Comparison of ENCODE assay signal across 1 cellular context in the genomic region with DNA sequence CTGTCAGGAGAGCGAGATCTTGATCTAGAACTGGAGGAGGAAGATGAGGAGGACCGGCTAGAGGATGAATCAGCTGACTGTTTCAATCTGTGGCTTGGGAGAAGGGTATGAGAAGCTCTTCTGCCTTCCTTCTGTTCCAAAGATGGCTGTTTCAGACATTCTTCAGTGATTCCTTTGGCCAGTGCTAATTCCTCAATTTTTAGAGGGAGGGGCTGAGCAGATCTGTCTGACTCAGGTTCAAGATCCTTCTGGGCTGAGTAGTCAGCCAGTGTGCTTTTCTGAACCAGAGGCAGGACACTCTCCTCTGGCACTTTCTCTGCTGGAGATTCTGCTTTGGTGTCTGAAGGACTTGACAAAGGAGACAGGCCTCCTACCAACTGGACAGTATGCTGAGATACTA.
TF ChIP-seq lines count a peak whose summit lies in the region.

No MANE protein-coding gene starts in this region.

TF ChIP-seq in endothelial cell of umbilical vein, 7 proteins besides CTCF, POLR2A, EP300 and RAD21:
- TF ChIP-seq, protein P1, sequence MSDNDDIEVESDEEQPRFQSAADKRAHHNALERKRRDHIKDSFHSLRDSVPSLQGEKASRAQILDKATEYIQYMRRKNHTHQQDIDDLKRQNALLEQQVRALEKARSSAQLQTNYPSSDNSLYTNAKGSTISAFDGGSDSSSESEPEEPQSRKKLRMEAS (IDR thresholded peaks at IDR 0.05; ENCODE audit: insufficient read depth, insufficient read length) = no peak
- TF ChIP-seq JUN (IDR thresholded peaks at IDR 0.05; ENCODE audit: borderline replicate concordance, insufficient read depth, insufficient read length, low read depth) (no peak), GATA2 (IDR thresholded peaks at IDR 0.05; ENCODE audit: insufficient read depth, insufficient read length, low read depth, low read length) (no peak), MYC (IDR thresholded peaks at IDR 0.05; ENCODE audit: low read depth, low read length) (no peak), FOS (IDR thresholded peaks at IDR 0.05; ENCODE audit: borderline replicate concordance, insufficient read depth, low read length) (no peak)
